Comparison of ENCODE assay signal across 6 cellular contexts in genomic region chr19:2150794-2151338, GRCh38. TPM values are rescaled to one million over a fixed set of nuclear protein-coding genes. Genes with fewer than 3 reads are reported as not detected.
A peak's percentile ranks its signal among the peaks of the same experiment; 100 is the strongest.
DNase-seq lines count a peak whose midpoint lies in the region; ATAC-seq and TF ChIP-seq lines count a peak whose summit lies in the region.

No MANE protein-coding gene starts in this region.

- H3K36me3 Mint-ChIP-seq in neural crest cell (ENCODE audit: low read depth): no peaks in the 10 kb centered on the region

- in situ Hi-C loops in mammary epithelial cell (cut with MboI; ENCODE audit: low sequenced_read_pairs in 2 of 2): no loop called here

- intact Hi-C loops in mammary epithelial cell (cut with micrococcal nuclease): loop anchor here (2.0 to 10.0 kb wide), 4 partner anchors 14 to 246 kb away; partner anchors contain the start of genes ADAT3, IZUMO4, MOB3A and SCAMP4

- H3K27ac Mint-ChIP-seq in neural crest cell (ENCODE audit: unreplicated experiment): no peak overlapping the region

- peaks cover 52% of the 10 kb centered on the region for H3K79me2 ChIP-seq in mammary epithelial cell (ENCODE audit: insufficient read depth, low read length)

- no peaks in the 10 kb centered on the region for H3K9me3 ChIP-seq in mammary epithelial cell (replicated peaks; ENCODE audit: insufficient read depth, low read length)

- H3K4me2 ChIP-seq in mammary epithelial cell (ENCODE audit: insufficient read depth, low read depth, low read length): peak overlapping the region; percentile 97

- CTCF ChIA-PET in mammary epithelial cell (lab: Charles Lee; ENCODE audit: low non-redundant PET): no interaction called here

- peak overlapping the region; percentile 97 for H3K9ac ChIP-seq in mammary epithelial cell (ENCODE audit: insufficient read depth, low read length)

- peak; percentile 15 for ATAC-seq in GM18502 (IDR thresholded peaks at IDR 0.05; ENCODE audit: poor library complexity, unreplicated experiment)
- ATAC-seq in HG03432 (IDR thresholded peaks at IDR 0.05; ENCODE audit: unreplicated experiment): peak; percentile 28

- TSS peak; percentile 20 for BruUV-seq in mammary epithelial cell (replicated peaks; lab: Mats Ljungman, UMichigan)

- peak; percentile 14 for DNase-seq in mammary epithelial cell
- DNase-seq in neural crest cell (ENCODE audit: low read depth, low spot score): peak; percentile 28
- no peak for DNase-seq in NCI-H2196 (lab: John Stamatoyannopoulos, UW; ENCODE audit: unreplicated experiment)
- DNase-seq in NCI-H187 treated with DMSO at 0.1 percent for 48 hours (lab: John Stamatoyannopoulos, UW): no peak

- no peaks in the 10 kb centered on the region for H3K27me3 Mint-ChIP-seq in neural crest cell (ENCODE audit: low read depth)

- no peaks in the 10 kb centered on the region for H3K27me3 ChIP-seq in mammary epithelial cell (ENCODE audit: insufficient read depth, low read length)

- H3K9me3 Mint-ChIP-seq in neural crest cell: no peaks in the 10 kb centered on the region

- dilution Hi-C loops in mammary epithelial cell (cut with HindIII; ENCODE audit: low sequenced_read_pairs): no loop called here

- peak overlapping the region; percentile 91 to 100 (median 98) for H3K4me3 ChIP-seq in mammary epithelial cell (replicated peaks in 1 of 3; ENCODE audit: insufficient read depth in 1 of 3, low read depth in 2 of 3, low read length in 3 of 3)

- H3K4me1 Mint-ChIP-seq in neural crest cell: peaks cover 42% of the 10 kb centered on the region

- H4K20me1 ChIP-seq in mammary epithelial cell (ENCODE audit: insufficient read depth, low read length): no peaks in the 10 kb centered on the region

- H3K36me3 ChIP-seq in mammary epithelial cell (ENCODE audit: insufficient read depth, low read length): peaks cover 2% of the 10 kb centered on the region

- 0% methylated on average over 3 of the region's 36 CpGs for WGBS in mammary epithelial cell (ENCODE audit: low coverage, missing lambda C conversion rate)

- H3K4me3 Mint-ChIP-seq in neural crest cell: peak overlapping the region; percentile 91

- peak overlapping the region; percentile 71 for H2AFZ ChIP-seq in mammary epithelial cell (ENCODE audit: low read depth, low read length)

- H3K4me1 ChIP-seq in mammary epithelial cell (ENCODE audit: insufficient read depth, low read length): peaks cover 32% of the 10 kb centered on the region

- TF ChIP-seq CTCF in mammary epithelial cell (conservative IDR thresholded peaks at IDR 0.05 in 1 of 2, IDR thresholded peaks at IDR 0.05 in 1 of 2; ENCODE audit: extremely low read depth in 1 of 2, insufficient read depth in 1 of 2, low read depth in 1 of 2, low read length in 2 of 2): no peak
- no peak for TF ChIP-seq CTCF in neural crest cell (conservative IDR thresholded peaks at IDR 0.05)

- H3K27ac ChIP-seq in mammary epithelial cell (ENCODE audit: insufficient read depth, low read depth, low read length): peak overlapping the region; percentile 72

RNA-seq across cellular contexts. Expression of gene AP3D1, which starts 0.5 kb away (rescaled TPM):
- total RNA-seq in mammary epithelial cell: 100 to 1,000 TPM; 124 to 143 TPM
- polyA plus RNA-seq in mammary epithelial cell: 95.6 TPM
- polyA minus RNA-seq in mammary epithelial cell: 288 TPM
- total RNA-seq in neural crest cell: 142 and 146 TPM in 2 replicates

RNA-seq across cellular contexts. Expression of gene DOT1L, which starts 12.9 kb away (rescaled TPM):
- total RNA-seq in mammary epithelial cell (10 to 100 TPM in 1 of 2 donors, 1 to 10 TPM in 1; 4.3 to 25.6 TPM), neural crest cell (117 and 127 TPM in 2 replicates)
- 6.3 TPM for polyA plus RNA-seq in mammary epithelial cell
- 31.7 TPM for polyA minus RNA-seq in mammary epithelial cell

RNA-seq across cellular contexts. Expression of gene IZUMO4, which starts 54.2 kb away (rescaled TPM):
- total RNA-seq in mammary epithelial cell (10 to 100 TPM in 1 of 2 donors, 1 to 10 TPM in 1; 1.2 to 11.2 TPM), neural crest cell (5.5 and 5.6 TPM in 2 replicates)
- 12.6 TPM for polyA plus RNA-seq in mammary epithelial cell
- 8.8 TPM for polyA minus RNA-seq in mammary epithelial cell

RNA-seq across cellular contexts. Expression of gene MOB3A, which starts 54.7 kb away (rescaled TPM):
- total RNA-seq in mammary epithelial cell (10 to 100 TPM; 22.0 to 91.4 TPM), neural crest cell (40.0 and 42.1 TPM in 2 replicates)
- polyA plus RNA-seq in mammary epithelial cell: 84.2 TPM
- polyA minus RNA-seq in mammary epithelial cell: 147 TPM

Comparison
In these comparisons a context has a peak if more than half of its experiments do, and no peak if none do; other contexts are left out.
1. DNase-seq: peak in mammary epithelial cell (single experiment) and neural crest cell (single experiment); none in NCI-H2196 (single experiment) and NCI-H187 treated with DMSO at 0.1 percent for 48 hours (single experiment).